ENCODE assay signal across 1 cellular context in the genomic region with DNA sequence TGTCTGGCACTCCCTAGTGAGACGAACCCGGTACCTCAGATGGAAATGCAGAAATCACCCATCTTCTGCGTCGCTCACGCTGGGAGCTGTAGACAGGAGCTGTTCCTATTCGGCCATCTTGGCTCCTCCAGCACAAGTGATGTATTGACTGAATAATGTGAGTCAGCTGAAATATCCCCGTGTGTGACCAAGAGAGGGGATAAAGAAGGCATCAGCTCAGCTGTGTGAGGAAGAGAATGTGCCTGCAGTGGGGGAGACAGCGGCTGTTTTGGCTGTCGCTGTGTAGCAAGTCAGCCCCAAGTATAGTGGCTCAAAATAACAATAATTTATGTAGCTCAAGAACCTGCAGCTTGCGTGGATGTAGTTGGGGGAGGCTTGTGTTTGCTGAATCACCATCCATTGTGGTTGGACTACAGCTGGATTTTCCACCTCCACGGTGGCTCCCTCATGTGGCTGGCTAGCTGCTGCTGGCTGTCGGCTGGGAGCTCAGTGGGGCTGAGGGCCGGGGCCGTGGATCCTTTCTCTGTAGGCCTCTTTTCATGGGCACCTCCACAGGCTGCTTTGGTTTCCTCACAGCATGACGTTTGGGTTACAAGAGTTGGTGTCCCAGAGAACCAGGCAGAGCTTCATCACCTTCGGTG.
TF ChIP-seq lines count a peak whose summit lies in the region.

No MANE protein-coding gene starts in this region.

TF ChIP-seq in WTC11, 78 proteins besides CTCF, POLR2A, EP300 and RAD21 (continued from another document):
- TF ChIP-seq, protein P1, sequence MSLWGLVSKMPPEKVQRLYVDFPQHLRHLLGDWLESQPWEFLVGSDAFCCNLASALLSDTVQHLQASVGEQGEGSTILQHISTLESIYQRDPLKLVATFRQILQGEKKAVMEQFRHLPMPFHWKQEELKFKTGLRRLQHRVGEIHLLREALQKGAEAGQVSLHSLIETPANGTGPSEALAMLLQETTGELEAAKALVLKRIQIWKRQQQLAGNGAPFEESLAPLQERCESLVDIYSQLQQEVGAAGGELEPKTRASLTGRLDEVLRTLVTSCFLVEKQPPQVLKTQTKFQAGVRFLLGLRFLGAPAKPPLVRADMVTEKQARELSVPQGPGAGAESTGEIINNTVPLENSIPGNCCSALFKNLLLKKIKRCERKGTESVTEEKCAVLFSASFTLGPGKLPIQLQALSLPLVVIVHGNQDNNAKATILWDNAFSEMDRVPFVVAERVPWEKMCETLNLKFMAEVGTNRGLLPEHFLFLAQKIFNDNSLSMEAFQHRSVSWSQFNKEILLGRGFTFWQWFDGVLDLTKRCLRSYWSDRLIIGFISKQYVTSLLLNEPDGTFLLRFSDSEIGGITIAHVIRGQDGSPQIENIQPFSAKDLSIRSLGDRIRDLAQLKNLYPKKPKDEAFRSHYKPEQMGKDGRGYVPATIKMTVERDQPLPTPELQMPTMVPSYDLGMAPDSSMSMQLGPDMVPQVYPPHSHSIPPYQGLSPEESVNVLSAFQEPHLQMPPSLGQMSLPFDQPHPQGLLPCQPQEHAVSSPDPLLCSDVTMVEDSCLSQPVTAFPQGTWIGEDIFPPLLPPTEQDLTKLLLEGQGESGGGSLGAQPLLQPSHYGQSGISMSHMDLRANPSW (CRISPR knock-in tag; conservative IDR thresholded peaks at IDR 0.05; ENCODE audit: low read depth) = no peak
- TF ChIP-seq ESRRA (CRISPR knock-in tag; IDR thresholded peaks at IDR 0.05; ENCODE audit: borderline replicate concordance) (no peak), CBFB (CRISPR knock-in tag; IDR thresholded peaks at IDR 0.05; ENCODE audit: low read depth) (no peak), ZNF396 (CRISPR knock-in tag; IDR thresholded peaks at IDR 0.05; ENCODE audit: borderline replicate concordance) (no peak), CREM (CRISPR knock-in tag; IDR thresholded peaks at IDR 0.05) (no peak), SP1 (CRISPR knock-in tag; conservative IDR thresholded peaks at IDR 0.05) (no peak), HMGA2 (CRISPR knock-in tag; IDR thresholded peaks at IDR 0.05) (no peak), PRRX2 (CRISPR knock-in tag; IDR thresholded peaks at IDR 0.05) (no peak), ZNF219 (CRISPR knock-in tag; IDR thresholded peaks at IDR 0.05; ENCODE audit: borderline replicate concordance) (no peak), GABPB1 (CRISPR knock-in tag; IDR thresholded peaks at IDR 0.05) (no peak), OVOL2 (CRISPR knock-in tag; IDR thresholded peaks at IDR 0.05; ENCODE audit: borderline replicate concordance) (no peak), ZNF671 (CRISPR knock-in tag; IDR thresholded peaks at IDR 0.05) (no peak)
- TF ChIP-seq, protein P2, sequence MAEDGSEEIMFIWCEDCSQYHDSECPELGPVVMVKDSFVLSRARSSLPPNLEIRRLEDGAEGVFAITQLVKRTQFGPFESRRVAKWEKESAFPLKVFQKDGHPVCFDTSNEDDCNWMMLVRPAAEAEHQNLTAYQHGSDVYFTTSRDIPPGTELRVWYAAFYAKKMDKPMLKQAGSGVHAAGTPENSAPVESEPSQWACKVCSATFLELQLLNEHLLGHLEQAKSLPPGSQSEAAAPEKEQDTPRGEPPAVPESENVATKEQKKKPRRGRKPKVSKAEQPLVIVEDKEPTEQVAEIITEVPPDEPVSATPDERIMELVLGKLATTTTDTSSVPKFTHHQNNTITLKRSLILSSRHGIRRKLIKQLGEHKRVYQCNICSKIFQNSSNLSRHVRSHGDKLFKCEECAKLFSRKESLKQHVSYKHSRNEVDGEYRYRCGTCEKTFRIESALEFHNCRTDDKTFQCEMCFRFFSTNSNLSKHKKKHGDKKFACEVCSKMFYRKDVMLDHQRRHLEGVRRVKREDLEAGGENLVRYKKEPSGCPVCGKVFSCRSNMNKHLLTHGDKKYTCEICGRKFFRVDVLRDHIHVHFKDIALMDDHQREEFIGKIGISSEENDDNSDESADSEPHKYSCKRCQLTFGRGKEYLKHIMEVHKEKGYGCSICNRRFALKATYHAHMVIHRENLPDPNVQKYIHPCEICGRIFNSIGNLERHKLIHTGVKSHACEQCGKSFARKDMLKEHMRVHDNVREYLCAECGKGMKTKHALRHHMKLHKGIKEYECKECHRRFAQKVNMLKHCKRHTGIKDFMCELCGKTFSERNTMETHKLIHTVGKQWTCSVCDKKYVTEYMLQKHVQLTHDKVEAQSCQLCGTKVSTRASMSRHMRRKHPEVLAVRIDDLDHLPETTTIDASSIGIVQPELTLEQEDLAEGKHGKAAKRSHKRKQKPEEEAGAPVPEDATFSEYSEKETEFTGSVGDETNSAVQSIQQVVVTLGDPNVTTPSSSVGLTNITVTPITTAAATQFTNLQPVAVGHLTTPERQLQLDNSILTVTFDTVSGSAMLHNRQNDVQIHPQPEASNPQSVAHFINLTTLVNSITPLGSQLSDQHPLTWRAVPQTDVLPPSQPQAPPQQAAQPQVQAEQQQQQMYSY (CRISPR knock-in tag; IDR thresholded peaks at IDR 0.05) = no peak
